8 cellular contexts compared by ENCODE assay signal in genomic region chr12:69254046-69254445, GRCh38. TPM values are rescaled to one million over a fixed set of nuclear protein-coding genes. Genes with fewer than 3 reads are reported as not detected.
DNase-seq lines count a peak whose midpoint lies in the region; ATAC-seq and TF ChIP-seq lines count a peak whose summit lies in the region.

No MANE protein-coding gene starts in this region.

- ATAC-seq in GM21447 (IDR thresholded peaks at IDR 0.05; ENCODE audit: unreplicated experiment), result peak; percentile 61
- ATAC-seq in GM19328 (IDR thresholded peaks at IDR 0.05; ENCODE audit: unreplicated experiment), result no peak

- H3K36me3 ChIP-seq in sigmoid colon, result peaks cover 11 to 43% (median 21%) of the 10 kb centered on the region in 4 donors

- H3K4me3 ChIP-seq in WI38 (ENCODE audit: low read depth, low read length) (no peak overlapping the region), sigmoid colon (no peak overlapping the region)

- TF ChIP-seq EP300 in sigmoid colon (IDR thresholded peaks at IDR 0.05), result no peak

- no peak for TF ChIP-seq POLR2A in sigmoid colon (IDR thresholded peaks at IDR 0.05)

- TF ChIP-seq CTCF in WI38 (IDR thresholded peaks at IDR 0.05; ENCODE audit: low read depth, low read length) (peak; percentile 48; the same call in 1 of the 2 replicates), sigmoid colon (IDR thresholded peaks at IDR 0.05) (peak; percentile 14 to 66 (median 44))

- peaks cover 0 to 32% (median 13%) of the 10 kb centered on the region in 4 donors for H3K4me1 ChIP-seq in sigmoid colon

- intact Hi-C loops in sigmoid colon (cut with DNase I), result loop anchor here (2.0 kb wide), 1 partner anchor 99 kb away; no protein-coding TSS in a partner anchor

- no peak overlapping the region for H3K27ac ChIP-seq in sigmoid colon

- no peaks in the 10 kb centered on the region for H3K9me3 ChIP-seq in sigmoid colon

- DNase-seq in NCI-H510A treated with DMSO at 0.1 percent for 48 hours (lab: John Stamatoyannopoulos, UW) (peak; percentile 66), NCI-H510A (lab: John Stamatoyannopoulos, UW) (no peak), LHCN-M2 (ENCODE audit: low read depth) (peak; percentile 51), germinal center (ENCODE audit: low spot score) (peak; percentile 19), sigmoid colon (no peak)

- no peaks in the 10 kb centered on the region for H3K27me3 ChIP-seq in sigmoid colon

RNA-seq across cellular contexts. Expression of gene CPSF6, which starts 14.7 kb away (rescaled TPM):
- total RNA-seq in LHCN-M2 (2014; rRNA removed) (18.4 and 26.8 TPM in 2 replicates), sigmoid colon (10 to 100 TPM; 33.5 to 96.0 (median 34.8) TPM)
- polyA plus RNA-seq in LHCN-M2 (2012), result 37.7 TPM
- polyA plus RNA-seq in sigmoid colon, result 10 to 100 TPM; 15.0 to 27.4 (median 17.6) TPM

Comparison
In these comparisons a context has a peak if more than half of its experiments do, and no peak if none do; other contexts are left out.
1. DNase-seq: peak in NCI-H510A treated with DMSO at 0.1 percent for 48 hours (single experiment), LHCN-M2 (single experiment) and germinal center (single experiment); none in NCI-H510A (single experiment) and sigmoid colon (single experiment).